ENCODE assay signal across 8 cellular contexts in genomic region chr15:40054746-40055575, GRCh38. TPM values are rescaled to one million over a fixed set of nuclear protein-coding genes. Genes with fewer than 3 reads are reported as not detected.
DNase-seq lines count a peak whose midpoint lies in the region; ATAC-seq and TF ChIP-seq lines count a peak whose summit lies in the region.

No MANE protein-coding gene starts in this region.

- peak overlapping the region; percentile 50 for H3K4me3 Mint-ChIP-seq in stimulated activated memory B cell treated with anti-CD40 and anti-IgM and Interleukin-4, amounts not matched to agents 10 μg/mL and 1 μg/mL and 100 μg/mL, for 72 hours

- H3K27me3 ChIP-seq in GM06990 (replicated peaks; ENCODE audit: control insufficient read depth, insufficient read depth, low read length) (no peaks in the 10 kb centered on the region), foreskin keratinocyte (no peaks in the 10 kb centered on the region)

- H3K27me3 Mint-ChIP-seq in stimulated activated memory B cell treated with anti-CD40 and anti-IgM and Interleukin-4, amounts not matched to agents 10 μg/mL and 1 μg/mL and 100 μg/mL, for 72 hours = no peaks in the 10 kb centered on the region

- H3K4me1 Mint-ChIP-seq in stimulated activated memory B cell treated with anti-CD40 and anti-IgM and Interleukin-4, amounts not matched to agents 10 μg/mL and 1 μg/mL and 100 μg/mL, for 72 hours = peaks cover 62% of the 10 kb centered on the region

- ATAC-seq in GM19463 (IDR thresholded peaks at IDR 0.05; ENCODE audit: unreplicated experiment) (peak; percentile 86), HG03469 (IDR thresholded peaks at IDR 0.05; ENCODE audit: unreplicated experiment) (peak; percentile 55), foreskin keratinocyte (peak; percentile 59)
- ATAC-seq in stimulated activated memory B cell treated with anti-CD40 and anti-IgM and Interleukin-4, amounts not matched to agents 10 μg/mL and 1 μg/mL and 100 μg/mL, for 72 hours = peak; percentile 82

- peaks cover 16% of the 10 kb centered on the region for H3K4me1 ChIP-seq in foreskin keratinocyte

- peak; percentile 83 for DNase-seq in GM06990 (ENCODE audit: extremely low read depth, insufficient read length)
- DNase-seq in SHP77 treated with DMSO at 0.1 percent for 48 hours (lab: John Stamatoyannopoulos, UW) = peak; percentile 58
- peak in 1 of 2 donors; percentile 47 for DNase-seq in foreskin keratinocyte
- no peak for DNase-seq in NCI-H1930 (lab: John Stamatoyannopoulos, UW)
- no peak for DNase-seq in 8988T

- peak overlapping the region; percentile 95 for H3K27ac Mint-ChIP-seq in stimulated activated memory B cell treated with anti-CD40 and anti-IgM and Interleukin-4, amounts not matched to agents 10 μg/mL and 1 μg/mL and 100 μg/mL, for 72 hours

- TF ChIP-seq CTCF in GM06990 (IDR thresholded peaks at IDR 0.05; ENCODE audit: insufficient read depth, low read length, poor library complexity, severe bottlenecking) = no peak
- no peak for TF ChIP-seq CTCF in foreskin keratinocyte (conservative IDR thresholded peaks at IDR 0.05)

- peaks cover 18% of the 10 kb centered on the region for H3K36me3 Mint-ChIP-seq in stimulated activated memory B cell treated with anti-CD40 and anti-IgM and Interleukin-4, amounts not matched to agents 10 μg/mL and 1 μg/mL and 100 μg/mL, for 72 hours

- no peaks in the 10 kb centered on the region for H3K9me3 Mint-ChIP-seq in stimulated activated memory B cell treated with anti-CD40 and anti-IgM and Interleukin-4, amounts not matched to agents 10 μg/mL and 1 μg/mL and 100 μg/mL, for 72 hours

- no peaks in the 10 kb centered on the region for H3K36me3 ChIP-seq in GM06990 (ENCODE audit: control insufficient read depth, insufficient read depth, low read length)

- H3K4me3 ChIP-seq in GM06990 (replicated peaks; ENCODE audit: low read depth, low read length) = no peak overlapping the region

- H3K27ac ChIP-seq in foreskin keratinocyte = no peak overlapping the region

RNA-seq across cellular contexts. Expression of gene SRP14, which starts 16.0 kb away (rescaled TPM):
- 136 and 141 TPM in 2 replicates for total RNA-seq in foreskin keratinocyte
- 403 and 413 TPM in 2 replicates for polyA plus RNA-seq in foreskin keratinocyte

RNA-seq across cellular contexts. Expression of gene BMF, which starts 53.7 kb away (rescaled TPM):
- total RNA-seq in foreskin keratinocyte = 0.07 and 0.34 TPM in 2 replicates
- polyA plus RNA-seq in foreskin keratinocyte = 0.07 and 0.22 TPM in 2 replicates

Comparison
In these comparisons a context has a peak if more than half of its experiments do, and no peak if none do; other contexts are left out.
1. DNase-seq: peak in GM06990 (single experiment) and SHP77 treated with DMSO at 0.1 percent for 48 hours (single experiment); none in NCI-H1930 (0 of 2) and 8988T (single experiment).
2. Peak in every context shown above with its lines, with median percentiles within 50 percentile points of each other: ATAC-seq.